ENCODE assay signal across 10 cellular contexts in genomic region chr13:35994131-35994966, GRCh38.
A peak's percentile ranks its signal among the peaks of the same experiment; 100 is the strongest.
DNase-seq lines count a peak whose midpoint lies in the region; ATAC-seq and TF ChIP-seq lines count a peak whose summit lies in the region.
"Had no signal": no experiment of that assay in that cellular context is flagged by ENCODE, and none has a peak within 500 bp of the region (broad histone marks: within the 10 kb centered on the region; RNA-seq: fewer than 3 reads in every experiment).

No MANE protein-coding gene starts in this region.

- no peaks in the 10 kb centered on the region for H3K27me3 ChIP-seq in heart right ventricle
- no peaks in the 10 kb centered on the region for H3K27me3 ChIP-seq in uterus

- no peaks in the 10 kb centered on the region for H3K36me3 Mint-ChIP-seq in WTC11

- ATAC-seq in WTC11 = no peak
- ATAC-seq in heart right ventricle = peak; percentile 58 to 97 (median 93)
- ATAC-seq in HG02981 (IDR thresholded peaks at IDR 0.05; ENCODE audit: unreplicated experiment) = no peak
- ATAC-seq in HG02759 (IDR thresholded peaks at IDR 0.05; ENCODE audit: unreplicated experiment) = no peak
- ATAC-seq: lower lobe of right lung had no signal

- H3K27ac Mint-ChIP-seq in WTC11 = peak overlapping the region; percentile 40

- CTCF ChIA-PET in WTC11 (lab: Charles Lee) = interaction anchor here (0.6 to 1.7 kb wide), 4 partner anchors 10 to 368 kb away, joined by 3 to 4 read pairs (median 3); no protein-coding TSS in a partner anchor

- intact Hi-C loops in heart right ventricle (cut with DNase I) (loop anchor here in 4 of 10 donors (5.0 to 10.0 kb wide), 4 partner anchors 130 to 283 kb away; partner anchors contain the start of gene DCLK1 (in 1 of the 4)), uterus (cut with DNase I; ENCODE audit: low total_unique reads) (no loop called here)

- H3K36me3 ChIP-seq in heart right ventricle (no peaks in the 10 kb centered on the region), uterus (no peaks in the 10 kb centered on the region)
- H3K36me3 ChIP-seq: lower lobe of right lung had no signal

- H3K9me3 Mint-ChIP-seq in WTC11 = peaks cover 5% of the 10 kb centered on the region; the same call in 1 of the 2 replicates

- TF ChIP-seq POLR2A in uterus (IDR thresholded peaks at IDR 0.05) = no peak

- H3K4me3 Mint-ChIP-seq in WTC11 = no peak overlapping the region

- H3K4me1 Mint-ChIP-seq in WTC11 = peaks cover 68% of the 10 kb centered on the region

- peaks cover 0 to 33% (median 17%) of the 10 kb centered on the region in 9 donors for H3K4me1 ChIP-seq in heart right ventricle
- H3K4me1 ChIP-seq in uterus = peaks cover 0 to 4% of the 10 kb centered on the region in 2 donors
- H3K4me1 ChIP-seq: lower lobe of right lung had no signal

- H3K27ac ChIP-seq in heart right ventricle (peak overlapping the region in 9 of 10 donors; percentile 4 to 71 (median 52)), uterus (peak overlapping the region; percentile 42 to 61)
- H3K27ac ChIP-seq: lower lobe of right lung had no signal

- H3K9me3 ChIP-seq in heart right ventricle = no peaks in the 10 kb centered on the region
- H3K9me3 ChIP-seq in uterus = no peaks in the 10 kb centered on the region
- H3K9me3 ChIP-seq: lower lobe of right lung had no signal

- POLR2A ChIA-PET in WTC11 (lab: Charles Lee) = no interaction called here

- H3K4me3 ChIP-seq in heart right ventricle = no peak overlapping the region
- no peak overlapping the region for H3K4me3 ChIP-seq in uterus
- H3K4me3 ChIP-seq: lower lobe of right lung had no signal

- peak; percentile 35 for DNase-seq in NCI-H748 (lab: John Stamatoyannopoulos, UW; ENCODE audit: unreplicated experiment)
- DNase-seq in NCI-H748 treated with DMSO at 0.1 percent for 48 hours (lab: John Stamatoyannopoulos, UW) = no peak
- no peak for DNase-seq in WTC11 (ENCODE audit: low spot score)
- DNase-seq in heart right ventricle = peak; percentile 33 to 64
- peak; percentile 54 to 71 for DNase-seq in uterus
- DNase-seq in stimulated activated CD4-positive, alpha-beta T cell treated with anti-CD3 and anti-CD28 coated beads, Interleukin-1b, Interleukin-23, amount 100 ng/mL, for 48 hours = no peak
- DNase-seq: lower lobe of right lung, NCI-H187 had no signal

- TF ChIP-seq CTCF in WTC11 (IDR thresholded peaks at IDR 0.05) (no peak), heart right ventricle (IDR thresholded peaks at IDR 0.05) (no peak), uterus (IDR thresholded peaks at IDR 0.05) (no peak)

- no peaks in the 10 kb centered on the region for H3K27me3 Mint-ChIP-seq in WTC11 (ENCODE audit: low read depth)

- WGBS in heart right ventricle, 2 donors = 43 to 45% methylated on average over 6 of the region's 6 CpGs

TF ChIP-seq in WTC11, 78 proteins besides CTCF, POLR2A, EP300 and RAD21:
- TF ChIP-seq FOXP1 (CRISPR knock-in tag; IDR thresholded peaks at IDR 0.05; ENCODE audit: borderline replicate concordance) (no peak), ZNF671 (CRISPR knock-in tag; IDR thresholded peaks at IDR 0.05) (no peak), ZNF232 (CRISPR knock-in tag; IDR thresholded peaks at IDR 0.05) (no peak), ELF4 (CRISPR knock-in tag; IDR thresholded peaks at IDR 0.05; ENCODE audit: low read depth) (no peak), TCF7 (CRISPR knock-in tag; IDR thresholded peaks at IDR 0.05; ENCODE audit: low read depth) (no peak), SMAD4 (CRISPR knock-in tag; IDR thresholded peaks at IDR 0.05) (no peak), PRRX2 (CRISPR knock-in tag; IDR thresholded peaks at IDR 0.05) (no peak), SP1 (CRISPR knock-in tag; conservative IDR thresholded peaks at IDR 0.05) (no peak), NFYB (CRISPR knock-in tag; conservative IDR thresholded peaks at IDR 0.05; ENCODE audit: low read depth) (no peak), FOXK1 (CRISPR knock-in tag; IDR thresholded peaks at IDR 0.05) (no peak), SOX15 (CRISPR knock-in tag; IDR thresholded peaks at IDR 0.05) (no peak), NFATC4 (CRISPR knock-in tag; IDR thresholded peaks at IDR 0.05) (no peak), ZNF121 (CRISPR knock-in tag; IDR thresholded peaks at IDR 0.05) (no peak), GTF2I (CRISPR knock-in tag; conservative IDR thresholded peaks at IDR 0.05) (no peak), SMAD3 (CRISPR knock-in tag; IDR thresholded peaks at IDR 0.05; ENCODE audit: borderline replicate concordance) (no peak), TEAD1 (CRISPR knock-in tag; IDR thresholded peaks at IDR 0.05) (no peak), E2F4 (CRISPR knock-in tag; IDR thresholded peaks at IDR 0.05; ENCODE audit: borderline replicate concordance, low read depth) (no peak)
- TF ChIP-seq, protein P1, sequence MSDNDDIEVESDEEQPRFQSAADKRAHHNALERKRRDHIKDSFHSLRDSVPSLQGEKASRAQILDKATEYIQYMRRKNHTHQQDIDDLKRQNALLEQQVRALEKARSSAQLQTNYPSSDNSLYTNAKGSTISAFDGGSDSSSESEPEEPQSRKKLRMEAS (CRISPR knock-in tag; IDR thresholded peaks at IDR 0.05) = no peak
- TF ChIP-seq, protein P2, sequence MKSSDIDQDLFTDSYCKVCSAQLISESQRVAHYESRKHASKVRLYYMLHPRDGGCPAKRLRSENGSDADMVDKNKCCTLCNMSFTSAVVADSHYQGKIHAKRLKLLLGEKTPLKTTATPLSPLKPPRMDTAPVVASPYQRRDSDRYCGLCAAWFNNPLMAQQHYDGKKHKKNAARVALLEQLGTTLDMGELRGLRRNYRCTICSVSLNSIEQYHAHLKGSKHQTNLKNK (CRISPR knock-in tag; IDR thresholded peaks at IDR 0.05) = no peak

Comparison
In these comparisons a context has a peak if more than half of its experiments do, and no peak if none do; other contexts are left out.
1. DNase-seq: peak in NCI-H748 (single experiment), heart right ventricle (2 of 2) and uterus (2 of 2); none in NCI-H748 treated with DMSO at 0.1 percent for 48 hours (single experiment), WTC11 (single experiment) and stimulated activated CD4-positive, alpha-beta T cell treated with anti-CD3 and anti-CD28 coated beads, Interleukin-1b, Interleukin-23, amount 100 ng/mL, for 48 hours (single experiment).
2. ATAC-seq: peak in heart right ventricle (8 of 8); none in WTC11 (single experiment), HG02981 (single experiment) and HG02759 (single experiment).